20 cellular contexts compared by ENCODE assay signal in the genomic region with DNA sequence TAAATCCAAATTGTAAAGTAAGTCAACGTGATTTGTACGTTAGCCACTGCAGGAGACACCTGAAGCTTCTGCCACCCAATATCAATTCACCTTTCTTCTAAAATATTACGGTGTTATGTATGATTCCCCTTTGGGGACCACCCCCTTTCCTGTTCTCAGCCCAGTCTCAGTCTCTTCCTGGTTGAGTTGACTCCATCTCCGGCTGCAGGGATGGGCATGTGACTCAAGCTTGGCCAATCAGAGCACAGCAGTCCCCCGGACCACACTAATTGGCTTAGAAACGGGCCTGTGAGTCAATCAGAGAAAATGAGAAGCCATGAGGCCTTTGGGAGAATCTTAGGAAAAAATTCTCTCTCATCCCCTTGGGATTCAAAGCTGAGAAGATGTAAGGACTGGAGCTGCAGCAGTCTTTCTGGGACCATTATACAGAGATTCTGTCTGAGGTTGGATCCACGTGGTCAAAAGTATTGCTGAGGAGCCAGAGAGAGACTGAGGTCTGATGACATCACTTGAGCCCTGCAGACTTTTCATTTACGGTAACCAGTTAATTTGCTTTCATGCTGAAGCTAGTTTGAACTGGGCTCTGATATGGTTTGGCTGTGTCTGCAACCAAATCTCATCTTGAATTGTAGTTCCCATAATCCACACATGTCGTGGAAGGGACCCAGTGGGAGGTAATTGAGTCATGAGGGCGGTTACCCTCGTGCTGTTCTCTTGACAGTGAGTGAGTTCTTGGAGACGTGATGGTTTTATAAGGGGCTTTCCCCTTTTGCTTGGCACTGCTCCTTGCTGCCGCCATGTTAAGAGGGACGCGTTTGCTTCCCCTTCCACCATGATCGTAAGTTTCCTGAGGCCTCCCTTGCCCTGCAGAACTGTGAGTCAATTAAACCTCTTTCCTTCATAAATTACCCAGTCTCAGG. TPM values are rescaled to one million over a fixed set of nuclear protein-coding genes. Genes with fewer than 3 reads are reported as not detected.
A peak's percentile ranks its signal among the peaks of the same experiment; 100 is the strongest.
DNase-seq lines count a peak whose midpoint lies in the region; ATAC-seq and TF ChIP-seq lines count a peak whose summit lies in the region.
"Had no signal": no experiment of that assay in that cellular context is flagged by ENCODE, and none has a peak within 500 bp of the region (broad histone marks: within the 10 kb centered on the region; RNA-seq: fewer than 3 reads in every experiment).

No MANE protein-coding gene starts in this region.

- DNase-seq in activated CD8-positive, alpha-beta memory T cell treated with anti-CD3 and anti-CD28 coated beads, Interleukin-2, amount 50 U/mL, for 48 hours: peak; percentile 29
- DNase-seq in activated CD8-positive, alpha-beta memory T cell treated with anti-CD3 and anti-CD28 coated beads, Interleukin-2, amount 10 ng/mL, durations not matched to agents 7 days and 5 days: no peak
- peak; percentile 77 for DNase-seq in NCI-H82 treated with DMSO at 0.1 percent for 48 hours (lab: John Stamatoyannopoulos, UW; ENCODE audit: unreplicated experiment)
- peak; percentile 90 for DNase-seq in cerebellar cortex (ENCODE audit: low spot score)
- DNase-seq in testis: peak; percentile 69
- DNase-seq in mucosa of gallbladder (ENCODE audit: low spot score): no peak
- DNase-seq in aorta: no peak
- no peak for DNase-seq in midbrain (lab: John Stamatoyannopoulos, UW)
- DNase-seq: CD8-positive, alpha-beta T cell; effector memory CD8-positive, alpha-beta T cell; hippocampal formation; left cardiac atrium; NCI-H187; SHP77; stomach had no signal

- H3K4me3 ChIP-seq in testis (peak overlapping the region in 1 of 2 donors; percentile 24), aorta (ENCODE audit: low read length in 2 of 2) (no peak overlapping the region)
- H3K4me3 ChIP-seq: HAP-1, right atrium auricular region, stomach had no signal

- peaks cover 13% of the 10 kb centered on the region for H3K4me1 Mint-ChIP-seq in activated CD8-positive, alpha-beta memory T cell treated with anti-CD3 and anti-CD28 coated beads, Interleukin-2, amount 10 ng/mL, durations not matched to agents 7 days and 5 days
- H3K4me1 Mint-ChIP-seq: mesothelial cell of epicardium had no signal

- WGBS in testis, 2 donors: 64 to 67% methylated on average over 16 of the region's 16 CpGs
- WGBS in aorta, 2 donors: 87 to 92% methylated on average over 16 of the region's 16 CpGs

- TF ChIP-seq POLR2A in testis (IDR thresholded peaks at IDR 0.05): no peak

- no peaks in the 10 kb centered on the region for H3K9me3 ChIP-seq in testis
- no peaks in the 10 kb centered on the region for H3K9me3 ChIP-seq in aorta (ENCODE audit: control insufficient read depth, low read length)
- H3K9me3 ChIP-seq: HAP-1, right atrium auricular region, stomach had no signal

- no peak for ATAC-seq in activated CD8-positive, alpha-beta memory T cell treated with anti-CD3 and anti-CD28 coated beads, Interleukin-2, amount 10 ng/mL, durations not matched to agents 7 days and 5 days
- ATAC-seq in aorta (ENCODE audit: low FRiP score): no peak
- ATAC-seq: activated CD4-positive, CD25-positive, alpha-beta regulatory T cell treated with anti-CD3 and anti-CD28 coated beads, Interleukin-2, amount 50 U/mL, for 24 hours; activated T-helper 17 cell treated with anti-CD3 and anti-CD28 coated beads, Interleukin-2, amount 50 U/mL, for 72 hours; CD8-positive, alpha-beta T cell; effector memory CD8-positive, alpha-beta T cell; left cardiac atrium had no signal

- H3K36me3 Mint-ChIP-seq in activated CD8-positive, alpha-beta memory T cell treated with anti-CD3 and anti-CD28 coated beads, Interleukin-2, amount 10 ng/mL, durations not matched to agents 7 days and 5 days: no peaks in the 10 kb centered on the region
- H3K36me3 Mint-ChIP-seq: CD8-positive, alpha-beta T cell; mesothelial cell of epicardium had no signal

- no peaks in the 10 kb centered on the region for H3K27me3 ChIP-seq in testis
- H3K27me3 ChIP-seq in aorta (ENCODE audit: control insufficient read depth in 1 of 2, insufficient read depth in 2 of 2, low read length in 1 of 2): no peaks in the 10 kb centered on the region
- H3K27me3 ChIP-seq: right atrium auricular region, stomach had no signal

- no peak overlapping the region for H3K4me3 Mint-ChIP-seq in activated CD8-positive, alpha-beta memory T cell treated with anti-CD3 and anti-CD28 coated beads, Interleukin-2, amount 10 ng/mL, durations not matched to agents 7 days and 5 days
- H3K4me3 Mint-ChIP-seq: activated T-helper 17 cell treated with anti-CD3 and anti-CD28 coated beads, Interleukin-2, amount 50 U/mL, for 72 hours; CD8-positive, alpha-beta T cell; effector memory CD8-positive, alpha-beta T cell; mesothelial cell of epicardium had no signal

- H3K27me3 Mint-ChIP-seq in activated CD8-positive, alpha-beta memory T cell treated with anti-CD3 and anti-CD28 coated beads, Interleukin-2, amount 10 ng/mL, durations not matched to agents 7 days and 5 days: peaks cover 32% of the 10 kb centered on the region

- intact Hi-C loops in testis (cut with DNase I; ENCODE audit: low total_unique reads): no loop called here
- intact Hi-C loops in aorta (cut with DNase I): no loop called here

- H3K4me1 ChIP-seq in testis (no peaks in the 10 kb centered on the region), aorta (ENCODE audit: control insufficient read depth in 1 of 2, insufficient read depth in 2 of 2, low read length in 2 of 2) (no peaks in the 10 kb centered on the region)
- H3K4me1 ChIP-seq: HAP-1, right atrium auricular region had no signal

- no peaks in the 10 kb centered on the region for H3K9me3 Mint-ChIP-seq in activated CD8-positive, alpha-beta memory T cell treated with anti-CD3 and anti-CD28 coated beads, Interleukin-2, amount 10 ng/mL, durations not matched to agents 7 days and 5 days (ENCODE audit: low read depth)
- H3K9me3 Mint-ChIP-seq: activated T-helper 17 cell treated with anti-CD3 and anti-CD28 coated beads, Interleukin-2, amount 50 U/mL, for 72 hours; CD8-positive, alpha-beta T cell; effector memory CD8-positive, alpha-beta T cell; mesothelial cell of epicardium had no signal

- TF ChIP-seq CTCF in testis (IDR thresholded peaks at IDR 0.05): no peak

- CTCF ChIA-PET in activated CD8-positive, alpha-beta memory T cell treated with anti-CD3 and anti-CD28 coated beads, Interleukin-2, amount 10 ng/mL, durations not matched to agents 7 days and 5 days (lab: Charles Lee): interaction anchor here (0.6 kb wide), 1 partner anchor 27 kb away, joined by 3 read pairs; no protein-coding TSS in a partner anchor

- H3K36me3 ChIP-seq in testis (ENCODE audit: low read depth, missing control alignments) (no peaks in the 10 kb centered on the region), aorta (ENCODE audit: control insufficient read depth in 1 of 2, insufficient read depth in 2 of 2, low read length in 1 of 2) (no peaks in the 10 kb centered on the region)
- H3K36me3 ChIP-seq: HAP-1, right atrium auricular region, stomach had no signal

- H3K27ac Mint-ChIP-seq in activated CD8-positive, alpha-beta memory T cell treated with anti-CD3 and anti-CD28 coated beads, Interleukin-2, amount 10 ng/mL, durations not matched to agents 7 days and 5 days: no peak overlapping the region
- H3K27ac Mint-ChIP-seq: activated T-helper 17 cell treated with anti-CD3 and anti-CD28 coated beads, Interleukin-2, amount 50 U/mL, for 72 hours; CD8-positive, alpha-beta T cell; effector memory CD8-positive, alpha-beta T cell; mesothelial cell of epicardium had no signal

- H3K27ac ChIP-seq in testis (no peak overlapping the region), aorta (ENCODE audit: low read depth in 1 of 2, low read length in 2 of 2) (no peak overlapping the region)
- H3K27ac ChIP-seq: right atrium auricular region, stomach had no signal

RNA-seq across cellular contexts. Expression of a gene that starts 10.5 kb away (rescaled TPM):
- not detected for total RNA-seq in activated CD8-positive, alpha-beta memory T cell treated with anti-CD3 and anti-CD28 coated beads, Interleukin-2, amount 10 ng/mL, durations not matched to agents 7 days and 5 days
- total RNA-seq in testis (10 to 100 TPM; 22.0 to 73.3 TPM), mucosa of gallbladder (1.7 TPM), aorta (1 to 10 TPM in 1 of 2 donors, under 1 TPM in 1; 0.32 to 2.7 TPM)
- polyA plus RNA-seq in testis (ENCODE audit: insufficient read depth, low read depth, low replicate concordance) (59.0 TPM), aorta (under 1 TPM in 1 of 2 donors, not detected in 1; 0.03 TPM)
- total RNA-seq: activated T-helper 17 cell treated with anti-CD3 and anti-CD28 coated beads, Interleukin-2, amount 50 U/mL, for 72 hours; CD8-positive, alpha-beta T cell; right atrium auricular region had no signal

Comparison
In these comparisons a context has a peak if more than half of its experiments do, and no peak if none do; other contexts are left out.
1. DNase-seq: peak in activated CD8-positive, alpha-beta memory T cell treated with anti-CD3 and anti-CD28 coated beads, Interleukin-2, amount 50 U/mL, for 48 hours (single experiment), NCI-H82 treated with DMSO at 0.1 percent for 48 hours (single experiment), cerebellar cortex (single experiment) and testis (single experiment); none in activated CD8-positive, alpha-beta memory T cell treated with anti-CD3 and anti-CD28 coated beads, Interleukin-2, amount 10 ng/mL, durations not matched to agents 7 days and 5 days (single experiment), mucosa of gallbladder (single experiment), aorta (0 of 2) and midbrain (single experiment).